In the genomic region with DNA sequence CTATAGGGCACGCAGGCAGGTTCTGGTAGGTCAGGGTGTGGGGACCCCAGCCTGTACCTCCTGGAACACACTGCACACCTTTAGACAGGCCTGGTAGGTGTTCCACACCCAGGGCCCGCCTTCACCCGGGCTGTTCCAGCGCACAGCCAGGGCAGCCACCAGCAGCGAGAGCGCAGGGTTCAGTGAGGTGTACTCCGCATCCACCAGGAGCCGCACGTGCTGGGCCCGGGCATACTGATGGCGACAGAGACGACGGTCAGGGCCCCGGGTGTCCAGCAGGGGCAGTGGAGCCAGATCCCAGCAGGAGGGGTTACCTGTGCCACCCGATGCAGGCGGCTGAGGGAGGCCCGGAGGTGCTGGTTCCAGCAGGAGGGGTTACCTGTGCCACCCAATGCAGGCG, we compare ENCODE assay signal across 35 cellular contexts. TPM values are rescaled to one million over a fixed set of nuclear protein-coding genes. Genes with fewer than 3 reads are reported as not detected.
"Had no signal": no experiment of that assay in that cellular context is flagged by ENCODE, and none has a peak within 500 bp of the region (broad histone marks: within the 10 kb centered on the region; RNA-seq: fewer than 3 reads in every experiment).

No MANE protein-coding gene starts in this region.

- H3K9me3 Mint-ChIP-seq: activated CD4-positive, alpha-beta T cell treated with anti-CD3 and anti-CD28 coated beads, Interleukin-2, amount 10 ng/mL, durations not matched to agents 24 days and 14 days; activated naive CD4-positive, alpha-beta T cell treated with anti-CD3 and anti-CD28 coated beads, Interleukin-2, amount 50 U/mL, for 24 hours; activated T-cell treated with anti-CD3 and anti-CD28 coated beads, Interleukin-2, amount 50 U/mL, for 24 hours; activated T-helper 1 cell treated with anti-CD3 and anti-CD28 coated beads, Interleukin-12 subunit alpha, Interleukin-12 subunit beta, Interleukin-2, Interleukin-4 antibody, amounts not matched to agents 30 ng/mL and 10 ng/mL and 1 ng/mL, durations not matched to agents 14 hours and 24 hours and 36 hours; T-helper 1 cell treated with Interleukin-12 subunit alpha and Interleukin-12 subunit beta and Interleukin-4 antibody, amounts not matched to agents 30 μg/mL and 1 μg/mL, for 36 hours had no signal

- DNase-seq: activated B cell treated with CpG ODN at 0.5 μM for 24 hours; activated CD4-positive, alpha-beta T cell treated with anti-CD3 and anti-CD28 coated beads for 1 hour; activated CD4-positive, alpha-beta T cell treated with anti-CD3 and anti-CD28 coated beads, Interleukin-2, amount 10 ng/mL, durations not matched to agents 24 days and 14 days; activated CD4-positive, alpha-beta T cell treated with anti-CD3 and anti-CD28 coated beads, Interleukin-2, amount 50 U/mL, for 48 hours; activated CD8-positive, alpha-beta memory T cell treated with anti-CD3 and anti-CD28 coated beads, Interleukin-2, amount 10 ng/mL, durations not matched to agents 7 days and 5 days; activated effector memory CD4-positive, alpha-beta T cell treated with Interleukin-2 at 50 U/mL for 16 hours; activated naive CD4-positive, alpha-beta T cell; activated T-cell treated with anti-CD3 and anti-CD28 coated beads, Interleukin-2, amount 50 U/mL, for 24 hours; aorta; caudate nucleus; MG63; MV-4-11; NCI-H1092 treated with DMSO at 0.1 percent for 48 hours; NCI-H1417 treated with DMSO at 0.1 percent for 48 hours; NCI-H1694; NCI-H2029; NCI-H2107; NCI-H2171 treated with DMSO at 0.1 percent for 48 hours; NCI-H226; NCI-H526; NCI-H774; OCI-M1; Peyer's patch; Right ventricle myocardium superior; SJCRH30; SW 1271; T-helper 9 cell had no signal

- H3K36me3 Mint-ChIP-seq: activated CD8-positive, alpha-beta memory T cell treated with anti-CD3 and anti-CD28 coated beads, Interleukin-2, amount 10 ng/mL, durations not matched to agents 7 days and 5 days had no signal

- H3K36me3 ChIP-seq: breast epithelium, MG63, Peyer's patch, SJCRH30 had no signal

- H3K4me1 ChIP-seq: breast epithelium, Peyer's patch, SJCRH30 had no signal

- H3K27me3 ChIP-seq: Peyer's patch had no signal

- H3K4me1 Mint-ChIP-seq: activated naive CD4-positive, alpha-beta T cell treated with anti-CD3 and anti-CD28 coated beads, Interleukin-2, amount 50 U/mL, for 24 hours had no signal

- H3K4me3 Mint-ChIP-seq: activated B cell treated with CpG ODN at 0.5 μM for 24 hours; activated CD4-positive, alpha-beta T cell treated with anti-CD3 and anti-CD28 coated beads, Interleukin-2, amount 10 ng/mL, durations not matched to agents 24 days and 14 days; activated CD8-positive, alpha-beta memory T cell treated with anti-CD3 and anti-CD28 coated beads, Interleukin-2, amount 10 ng/mL, durations not matched to agents 7 days and 5 days; activated naive CD4-positive, alpha-beta T cell treated with anti-CD3 and anti-CD28 coated beads, Interleukin-2, amount 50 U/mL, for 24 hours; activated T-cell treated with anti-CD3 and anti-CD28 coated beads, Interleukin-2, amount 50 U/mL, for 24 hours; activated T-helper 1 cell treated with anti-CD3 and anti-CD28 coated beads, Interleukin-12 subunit alpha, Interleukin-12 subunit beta, Interleukin-2, Interleukin-4 antibody, amounts not matched to agents 30 ng/mL and 10 ng/mL and 1 ng/mL, durations not matched to agents 14 hours and 24 hours and 36 hours; T-helper 1 cell treated with Interleukin-12 subunit alpha and Interleukin-12 subunit beta and Interleukin-4 antibody, amounts not matched to agents 30 μg/mL and 1 μg/mL, for 36 hours had no signal

- H3K9me3 ChIP-seq: breast epithelium, MG63, Peyer's patch, SJCRH30 had no signal

- H3K27ac Mint-ChIP-seq: activated B cell treated with CpG ODN at 0.5 μM for 24 hours; activated CD4-positive, alpha-beta T cell treated with anti-CD3 and anti-CD28 coated beads, Interleukin-2, amount 10 ng/mL, durations not matched to agents 24 days and 14 days; activated CD8-positive, alpha-beta memory T cell treated with anti-CD3 and anti-CD28 coated beads, Interleukin-2, amount 10 ng/mL, durations not matched to agents 7 days and 5 days; activated naive CD4-positive, alpha-beta T cell treated with anti-CD3 and anti-CD28 coated beads, Interleukin-2, amount 50 U/mL, for 24 hours; activated T-cell treated with anti-CD3 and anti-CD28 coated beads, Interleukin-2, amount 50 U/mL, for 24 hours; activated T-helper 1 cell treated with anti-CD3 and anti-CD28 coated beads, Interleukin-12 subunit alpha, Interleukin-12 subunit beta, Interleukin-2, Interleukin-4 antibody, amounts not matched to agents 30 ng/mL and 10 ng/mL and 1 ng/mL, durations not matched to agents 14 hours and 24 hours and 36 hours; T-helper 1 cell treated with Interleukin-12 subunit alpha and Interleukin-12 subunit beta and Interleukin-4 antibody, amounts not matched to agents 30 μg/mL and 1 μg/mL, for 36 hours had no signal

- H3K4me3 ChIP-seq: breast epithelium, MG63, Peyer's patch, SJCRH30 had no signal

- ATAC-seq: activated CD8-positive, alpha-beta memory T cell treated with anti-CD3 and anti-CD28 coated beads, Interleukin-2, amount 10 ng/mL, durations not matched to agents 7 days and 5 days; SK-N-SH treated with all-trans-retinoic acid at 6 μM for 48 hours had no signal

- H3K27ac ChIP-seq: breast epithelium, Peyer's patch, RWPE1, SJCRH30 had no signal

RNA-seq across cellular contexts. Expression of a gene that starts 6.0 kb away (rescaled TPM):
- total RNA-seq: activated B cell treated with CpG ODN at 0.5 μM for 24 hours; activated CD4-positive, alpha-beta T cell treated with anti-CD3 and anti-CD28 coated beads, Interleukin-2, amount 10 ng/mL, durations not matched to agents 24 days and 14 days; activated CD8-positive, alpha-beta memory T cell treated with anti-CD3 and anti-CD28 coated beads, Interleukin-2, amount 10 ng/mL, durations not matched to agents 7 days and 5 days; activated T-helper 1 cell treated with anti-CD3 and anti-CD28 coated beads, Interleukin-12 subunit alpha, Interleukin-12 subunit beta, Interleukin-2, Interleukin-4 antibody, amounts not matched to agents 30 ng/mL and 10 ng/mL and 1 ng/mL, durations not matched to agents 14 hours and 24 hours and 36 hours; aorta; breast epithelium; NCI-H460; Peyer's patch; Right ventricle myocardium superior; SJCRH30 had no signal
- polyA plus RNA-seq: aorta had no signal

RNA-seq across cellular contexts. Expression of a gene that starts 45.7 kb away (rescaled TPM):
- total RNA-seq: activated CD4-positive, alpha-beta T cell treated with anti-CD3 and anti-CD28 coated beads, Interleukin-2, amount 10 ng/mL, durations not matched to agents 24 days and 14 days; activated CD8-positive, alpha-beta memory T cell treated with anti-CD3 and anti-CD28 coated beads, Interleukin-2, amount 10 ng/mL, durations not matched to agents 7 days and 5 days; aorta; NCI-H460; Peyer's patch; Right ventricle myocardium superior; SJCRH30 had no signal
- polyA plus RNA-seq: aorta had no signal

RNA-seq across cellular contexts. Expression of a gene that starts 49.8 kb away (rescaled TPM):
- total RNA-seq: activated B cell treated with CpG ODN at 0.5 μM for 24 hours; activated CD8-positive, alpha-beta memory T cell treated with anti-CD3 and anti-CD28 coated beads, Interleukin-2, amount 10 ng/mL, durations not matched to agents 7 days and 5 days; activated T-helper 1 cell treated with anti-CD3 and anti-CD28 coated beads, Interleukin-12 subunit alpha, Interleukin-12 subunit beta, Interleukin-2, Interleukin-4 antibody, amounts not matched to agents 30 ng/mL and 10 ng/mL and 1 ng/mL, durations not matched to agents 14 hours and 24 hours and 36 hours; cerebellum; SJCRH30 had no signal
